18 cellular contexts compared by ENCODE assay signal in the genomic region with DNA sequence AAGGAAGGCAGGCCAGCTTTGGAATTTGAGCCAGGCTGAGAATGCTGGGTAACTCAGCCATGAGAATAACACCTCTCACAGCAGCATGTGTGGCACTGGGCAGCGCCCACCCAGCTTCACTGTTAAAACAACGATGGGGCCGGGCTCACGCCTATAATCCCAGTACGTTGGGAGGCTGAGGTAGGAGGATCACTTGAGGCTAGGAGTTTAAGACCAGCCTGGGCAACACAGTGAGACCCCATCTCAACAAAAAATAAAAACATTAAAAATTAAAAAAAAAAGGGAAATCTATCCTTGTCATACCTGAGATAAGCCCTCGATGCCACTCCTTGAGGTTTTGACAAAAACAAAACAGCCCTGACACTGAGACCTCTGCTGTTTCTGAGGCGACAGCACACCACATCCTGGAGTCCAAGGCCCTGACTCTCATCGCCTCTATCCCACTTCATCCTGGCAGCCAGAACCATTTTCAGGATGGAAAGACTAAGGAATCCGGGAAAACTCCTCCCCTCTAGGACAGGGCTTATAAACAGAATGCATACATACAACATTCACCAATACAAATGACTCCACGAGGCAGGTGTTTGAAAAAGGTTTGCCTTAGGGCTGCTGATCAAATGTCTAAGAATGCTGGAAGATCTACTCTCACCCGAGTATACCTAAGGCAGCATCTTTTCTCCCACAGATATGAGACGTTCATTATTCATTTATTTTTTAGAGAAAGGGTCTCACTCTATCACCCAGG. TPM values are rescaled to one million over a fixed set of nuclear protein-coding genes. Genes with fewer than 3 reads are reported as not detected.
"Had no signal": no experiment of that assay in that cellular context is flagged by ENCODE, and none has a peak within 500 bp of the region (broad histone marks: within the 10 kb centered on the region; RNA-seq: fewer than 3 reads in every experiment).

No MANE protein-coding gene starts in this region.

- H3K9me3 Mint-ChIP-seq: activated CD4-positive, alpha-beta memory T cell treated with anti-CD3 and anti-CD28 coated beads for 36 hours; naive thymus-derived CD8-positive, alpha-beta T cell had no signal

- H3K4me3 ChIP-seq: hepatocyte, pancreas, right lobe of liver had no signal

- H3K4me1 ChIP-seq: pancreas had no signal

- H3K27ac Mint-ChIP-seq: activated CD4-positive, alpha-beta memory T cell treated with anti-CD3 and anti-CD28 coated beads for 36 hours had no signal

- H3K4me3 Mint-ChIP-seq: activated CD4-positive, alpha-beta memory T cell treated with anti-CD3 and anti-CD28 coated beads for 36 hours; activated naive CD8-positive, alpha-beta T cell; naive thymus-derived CD8-positive, alpha-beta T cell had no signal

- ATAC-seq: naive thymus-derived CD8-positive, alpha-beta T cell; pancreas; right lobe of liver had no signal

- H3K27me3 Mint-ChIP-seq: activated CD4-positive, alpha-beta memory T cell treated with anti-CD3 and anti-CD28 coated beads for 36 hours; activated naive CD8-positive, alpha-beta T cell; naive thymus-derived CD8-positive, alpha-beta T cell had no signal

- DNase-seq: activated CD4-positive, alpha-beta memory T cell treated with anti-CD3 and anti-CD28 coated beads for 36 hours; activated effector memory CD4-positive, alpha-beta T cell treated with Interleukin-2 at 50 U/mL for 16 hours; activated T-cell treated with anti-CD3 and anti-CD28 coated beads, Interleukin-2, amount 50 U/mL, for 1 hour; dermis blood vessel endothelial cell; effector memory CD4-positive, alpha-beta T cell; mesendoderm; naive thymus-derived CD8-positive, alpha-beta T cell; right lobe of liver; small intestine; stimulated activated CD4-positive, alpha-beta T cell treated with anti-CD3 and anti-CD28 coated beads, Interleukin-15, amount 100 ng/mL, for 24 hours; stimulated activated CD4-positive, alpha-beta T cell treated with anti-CD3 and anti-CD28 coated beads, Interleukin-2, amount 100 ng/mL, for 48 hours; SW 1271; WERI-Rb-1 had no signal

- H3K4me1 Mint-ChIP-seq: naive thymus-derived CD8-positive, alpha-beta T cell had no signal

- H3K27me3 ChIP-seq: hepatocyte, pancreas, right lobe of liver had no signal

- H3K36me3 Mint-ChIP-seq: activated naive CD8-positive, alpha-beta T cell had no signal

- H3K9me3 ChIP-seq: pancreas, right lobe of liver had no signal

- H2AFZ ChIP-seq: hepatocyte had no signal

- H3K79me2 ChIP-seq: hepatocyte had no signal

- H3K4me2 ChIP-seq: hepatocyte had no signal

- H3K27ac ChIP-seq: hepatocyte, pancreas, right lobe of liver, WERI-Rb-1 had no signal

RNA-seq across cellular contexts. Expression of a gene that starts 40.2 kb away (rescaled TPM):
- total RNA-seq: naive thymus-derived CD8-positive, alpha-beta T cell; T-helper 2 cell treated with Interferon-gamma antibody and Interleukin-4, amounts not matched to agents 100 ng/mL and 5 ng/mL, for 36 hours had no signal
- polyA plus RNA-seq: naive thymus-derived CD8-positive, alpha-beta T cell had no signal

RNA-seq across cellular contexts. Expression of a gene that starts 51.5 kb away (rescaled TPM):
- total RNA-seq: dermis blood vessel endothelial cell, hepatocyte, urinary bladder had no signal
